Comparison of ENCODE assay signal across 27 cellular contexts in genomic region chr6:27038498-27038897, GRCh38.
"Had no signal": no experiment of that assay in that cellular context is flagged by ENCODE, and none has a peak within 500 bp of the region (broad histone marks: within the 10 kb centered on the region; RNA-seq: fewer than 3 reads in every experiment).

No MANE protein-coding gene starts in this region.

- H3K36me3 ChIP-seq: stomach, suprapubic skin, thoracic aorta, thyroid gland, tibial artery, tibial nerve, transverse colon, upper lobe of left lung, upper lobe of right lung, uterus, vagina had no signal

- H3K4me1 ChIP-seq: stomach, suprapubic skin, testis, thyroid gland, tibial artery, tibial nerve, transverse colon, upper lobe of left lung, upper lobe of right lung, uterus, vagina had no signal

- ATAC-seq: stimulated activated effector memory CD8-positive, alpha-beta T cell treated with anti-CD3 and anti-CD28 coated beads, Interleukin-12 subunit alpha, Interleukin-12 subunit beta, amount 100 ng/mL, for 72 hours; stimulated activated memory B cell treated with anti-CD40 and anti-IgM and Interleukin-4, amounts not matched to agents 10 μg/mL and 1 μg/mL and 100 μg/mL, for 72 hours; stimulated activated naive B cell treated with anti-CD40 and anti-IgM and Interleukin-4, amounts not matched to agents 10 μg/mL and 1 μg/mL and 100 μg/mL, for 72 hours; stimulated activated naive CD8-positive, alpha-beta T cell treated with anti-CD3 and anti-CD28 coated beads, Interleukin-15, amount 100 ng/mL, for 72 hours; stimulated activated naive CD8-positive, alpha-beta T cell treated with anti-CD3 and anti-CD28 coated beads, Interleukin-15, Interleukin-2, amounts not matched to agents 100 U/mL and 50 U/mL, for 24 hours had no signal

- H3K4me3 ChIP-seq: stomach, suprapubic skin, testis, thoracic aorta, thyroid gland, tibial artery, tibial nerve, transverse colon, upper lobe of left lung, upper lobe of right lung, uterus, vagina had no signal

- H3K9me3 ChIP-seq: stomach, suprapubic skin, testis, thoracic aorta, thyroid gland, tibial artery, tibial nerve, transverse colon, upper lobe of left lung, upper lobe of right lung, uterus, vagina had no signal

- H3K27ac ChIP-seq: stomach, suprapubic skin, testis, thoracic aorta, thyroid gland, tibial artery, tibial nerve, transverse colon, upper lobe of left lung, upper lobe of right lung, uterus, vagina had no signal

- FAIRE-seq: urothelium cell line had no signal

- H3K27me3 ChIP-seq: testis, thyroid gland, tibial artery, tibial nerve, upper lobe of left lung, upper lobe of right lung, vagina had no signal

- DNase-seq: stimulated activated CD4-positive, alpha-beta T cell treated with anti-CD3 and anti-CD28 coated beads, Interleukin-2, amount 100 ng/mL, for 48 hours; stimulated activated CD4-positive, alpha-beta T cell treated with anti-CD3 and anti-CD28 coated beads, Interleukin-4, amount 100 ng/mL, for 1 hour; stimulated activated CD4-positive, alpha-beta T cell treated with anti-CD3 and anti-CD28 coated beads, Interleukin-4, amount 100 ng/mL, for 24 hours; stimulated activated CD4-positive, alpha-beta T cell treated with anti-CD3 and anti-CD28 coated beads, Interleukin-4, amount 100 ng/mL, for 4 hours; stimulated activated CD8-positive, alpha-beta memory T cell treated with anti-CD3 and anti-CD28 coated beads, Interleukin-4, amount 100 ng/mL, for 48 hours; stimulated activated naive B cell treated with anti-CD40 and anti-IgM and Interleukin-4, amounts not matched to agents 10 μg/mL and 1 μg/mL and 100 μg/mL, for 72 hours; stimulated activated naive CD4-positive, alpha-beta T cell; stimulated activated naive CD4-positive, alpha-beta T cell treated with Interleukin-2 at 50 U/mL for 16 hours; stimulated activated naive CD8-positive, alpha-beta T cell treated with anti-CD3 and anti-CD28 coated beads, Interleukin-15, amount 100 ng/mL, for 72 hours; stimulated activated naive CD8-positive, alpha-beta T cell treated with anti-CD3 and anti-CD28 coated beads, Interleukin-15, Interleukin-2, amounts not matched to agents 100 U/mL and 50 U/mL, for 24 hours; stomach; substantia nigra; testis; thyroid gland; tibial artery; transverse colon; trophoblast cell; upper lobe of left lung; upper lobe of right lung; uterus had no signal
